In genomic region chr3:9768376-9768775, GRCh38 we compare ENCODE assay signal across 16 cellular contexts. TPM values are rescaled to one million over a fixed set of nuclear protein-coding genes. Genes with fewer than 3 reads are reported as not detected.
DNase-seq lines count a peak whose midpoint lies in the region; ATAC-seq and TF ChIP-seq lines count a peak whose summit lies in the region.
"Had no signal": no experiment of that assay in that cellular context is flagged by ENCODE, and none has a peak within 500 bp of the region (broad histone marks: within the 10 kb centered on the region; RNA-seq: fewer than 3 reads in every experiment).

No MANE protein-coding gene starts in this region.

- no peaks in the 10 kb centered on the region for H3K27me3 ChIP-seq in GM23248 (replicated peaks; ENCODE audit: insufficient read depth)
- H3K27me3 ChIP-seq in PC-3 (ENCODE audit: low read length) = no peaks in the 10 kb centered on the region
- H3K27me3 ChIP-seq in esophagus squamous epithelium = no peaks in the 10 kb centered on the region
- no peaks in the 10 kb centered on the region for H3K27me3 ChIP-seq in sigmoid colon

- H3K79me2 ChIP-seq in GM23248 (ENCODE audit: insufficient read depth) (peaks cover 14% of the 10 kb centered on the region), PC-3 (ENCODE audit: low read length) (peaks cover 18% of the 10 kb centered on the region)

- H3K27ac ChIP-seq in GM23248 = no peak overlapping the region
- H3K27ac ChIP-seq in PC-3 (ENCODE audit: low read length) = no peak overlapping the region
- H3K27ac ChIP-seq in esophagus squamous epithelium = peak overlapping the region; percentile 22 to 90 (median 89)
- peak overlapping the region; percentile 85 to 89 (median 87) for H3K27ac ChIP-seq in sigmoid colon

- H3K9me2 ChIP-seq in GM23248 (ENCODE audit: insufficient read depth) (no peaks in the 10 kb centered on the region), PC-3 (replicated peaks; ENCODE audit: low read length) (no peaks in the 10 kb centered on the region)

- no peak overlapping the region for H3K4me2 ChIP-seq in GM23248 (ENCODE audit: unreplicated experiment)
- peak overlapping the region; percentile 88 for H3K4me2 ChIP-seq in PC-3 (ENCODE audit: low read length)

- intact Hi-C loops in PC-3 (cut with micrococcal nuclease) (loop anchor here (2.0 kb wide), 1 partner anchor 14 kb away; no protein-coding TSS in a partner anchor), esophagus squamous epithelium (cut with DNase I) (no loop called here), sigmoid colon (cut with DNase I) (loop anchor here (2.0 kb wide), 1 partner anchor 18 kb away; no protein-coding TSS in a partner anchor)

- H3K9ac ChIP-seq in GM23248 (peak overlapping the region; percentile 83; the same call in 1 of the 2 replicates), PC-3 (ENCODE audit: low read length) (no peak overlapping the region)

- no TSS peak for BruUV-seq in PC-3 (replicated peaks; lab: Mats Ljungman, UMichigan)

- TF ChIP-seq POLR2A in esophagus squamous epithelium (IDR thresholded peaks at IDR 0.05) (no peak), sigmoid colon (IDR thresholded peaks at IDR 0.05) (no peak)

- POLR2A ChIA-PET in PC-3 (lab: Charles Lee; ENCODE audit: unreplicated experiment) = no interaction called here

- CTCF ChIA-PET in PC-3 (lab: Charles Lee) = no interaction called here

- no peak for TF ChIP-seq CTCF in PC-3 (conservative IDR thresholded peaks at IDR 0.05; ENCODE audit: low read depth, low read length)
- no peak for TF ChIP-seq CTCF in esophagus squamous epithelium (IDR thresholded peaks at IDR 0.05)
- TF ChIP-seq CTCF in sigmoid colon (IDR thresholded peaks at IDR 0.05) = no peak

- H3K36me3 ChIP-seq in GM23248 (ENCODE audit: low read depth) (no peaks in the 10 kb centered on the region), PC-3 (ENCODE audit: low read depth, low read length) (no peaks in the 10 kb centered on the region; the same call in 1 of the 2 replicates), esophagus squamous epithelium (peaks cover 0 to 12% (median 4%) of the 10 kb centered on the region in 3 donors), sigmoid colon (peaks cover 0 to 15% (median 0%) of the 10 kb centered on the region in 4 donors)

- ATAC-seq in PC-3 (no peak), GM19328 (IDR thresholded peaks at IDR 0.05; ENCODE audit: unreplicated experiment) (no peak)

- H3K4me3 ChIP-seq in GM23248 (no peak overlapping the region), PC-3 (ENCODE audit: low read length) (0 out of 2 replicates have a peak overlapping the region, but pooled peaks have one; percentile 80), esophagus squamous epithelium (peak overlapping the region in 1 of 4 donors; percentile 78), sigmoid colon (peak overlapping the region in 1 of 4 donors; percentile 74)

- H3K9me3 ChIP-seq in GM23248 (ENCODE audit: low read depth) (no peaks in the 10 kb centered on the region), PC-3 (ENCODE audit: low read length) (no peaks in the 10 kb centered on the region), esophagus squamous epithelium (no peaks in the 10 kb centered on the region), sigmoid colon (no peaks in the 10 kb centered on the region)
- H3K9me3 ChIP-seq: Caco-2 had no signal

- H3F3A ChIP-seq in GM23248 (ENCODE audit: insufficient read depth) (no peaks in the 10 kb centered on the region), PC-3 (ENCODE audit: low read length, unreplicated experiment) (no peaks in the 10 kb centered on the region)

- H4K20me1 ChIP-seq in GM23248 (ENCODE audit: insufficient read depth) = no peaks in the 10 kb centered on the region
- H4K20me1 ChIP-seq in PC-3 (ENCODE audit: low read length) = no peaks in the 10 kb centered on the region

- in situ Hi-C loops in GM23248 (cut with MboI) = no loop called here

- DNase-seq in GM23248 (no peak), PC-3 (no peak), esophagus squamous epithelium (lab: John Stamatoyannopoulos, UW) (no peak), sigmoid colon (no peak), NCI-H1417 treated with DMSO at 0.1 percent for 48 hours (lab: John Stamatoyannopoulos, UW) (no peak)
- no peak for DNase-seq in activated CD4-positive, CD25-positive, alpha-beta regulatory T cell (lab: John Stamatoyannopoulos, UW)
- DNase-seq: activated CD4-positive, alpha-beta T cell treated with anti-CD3 and anti-CD28 coated beads, Interleukin-2, amount 10 ng/mL, durations not matched to agents 7 days and 5 days; activated naive CD4-positive, alpha-beta T cell treated with anti-CD3 and anti-CD28 coated beads, Interleukin-2, amount 50 U/mL, for 16 hours; Caco-2; hippocampal formation; NCI-H2171; posterior cingulate gyrus; stimulated activated CD4-positive, alpha-beta T cell treated with anti-CD3 and anti-CD28 coated beads, Interleukin-4, amount 100 ng/mL, for 1 hour; substantia nigra; SW 1271 had no signal

- TF ChIP-seq EP300 in sigmoid colon (IDR thresholded peaks at IDR 0.05) = no peak

- H3K4me1 ChIP-seq in GM23248 (ENCODE audit: insufficient read depth) (no peaks in the 10 kb centered on the region), PC-3 (ENCODE audit: insufficient read depth, low read length) (peaks cover 25% of the 10 kb centered on the region), esophagus squamous epithelium (peaks cover 19 to 45% (median 32%) of the 10 kb centered on the region in 3 donors), sigmoid colon (peaks cover 0 to 40% (median 32%) of the 10 kb centered on the region in 4 donors)

- H2AFZ ChIP-seq in GM23248 (no peak overlapping the region), PC-3 (ENCODE audit: low read length) (no peak overlapping the region)

- WGBS in GM23248 (ENCODE audit: low coverage in 1 of 2, low lambda C conversion rate in 2 of 2, missing lambda C conversion rate in 2 of 2), 2 experiments = 25 to 49% methylated on average over 2 of the region's 2 CpGs
- 70% methylated on average over 1 of the region's 2 CpGs; no CpG with 5 or more reads in 1 of the 2 donors for WGBS in esophagus squamous epithelium, 2 donors
- 79% methylated on average over 2 of the region's 2 CpGs for WGBS in sigmoid colon, 2 donors

RNA-seq across cellular contexts. Expression of gene CAMK1, which starts 1.4 kb away (rescaled TPM):
- total RNA-seq in GM23248 (2014; rRNA removed; shearing (Covaris generic)) = 26.9 and 30.6 TPM in 2 replicates
- polyA plus RNA-seq in GM23248 (2016; fragmentation: Nextera tagmentation; extraction: Ambion mirVana) (27.7 and 28.3 TPM in 2 replicates), sigmoid colon (10 to 100 TPM; 14.0 to 21.6 (median 19.7) TPM)
- total RNA-seq in PC-3 (2014; rRNA removed) (36.6 and 53.2 TPM in 2 replicates), esophagus squamous epithelium (10 to 100 TPM in 2 of 4 donors, 1 to 10 TPM in 2; 2.9 to 19.6 (median 7.6) TPM), sigmoid colon (10 to 100 TPM; 45.7 to 57.8 (median 56.5) TPM)

RNA-seq across cellular contexts. Expression of gene OGG1, which starts 18.6 kb away (rescaled TPM):
- 18.0 and 36.5 TPM in 2 replicates for total RNA-seq in GM23248 (2014; rRNA removed; shearing (Covaris generic))
- polyA plus RNA-seq in GM23248 (2016; fragmentation: Nextera tagmentation; extraction: Ambion mirVana) (23.0 and 24.6 TPM in 2 replicates), sigmoid colon (10 to 100 TPM; 15.6 to 23.6 (median 16.9) TPM)
- total RNA-seq in PC-3 (2014; rRNA removed) (38.7 and 47.3 TPM in 2 replicates), esophagus squamous epithelium (10 to 100 TPM in 2 of 4 donors, 1 to 10 TPM in 2; 9.5 to 20.6 (median 10.5) TPM), sigmoid colon (10 to 100 TPM; 22.5 to 34.6 (median 31.4) TPM)

RNA-seq across cellular contexts. Expression of gene TADA3, which starts 23.9 kb away (rescaled TPM):
- total RNA-seq in GM23248 (2014; rRNA removed; shearing (Covaris generic)) = 131 and 135 TPM in 2 replicates
- polyA plus RNA-seq in GM23248 (2016; fragmentation: Nextera tagmentation; extraction: Ambion mirVana) = 85.1 and 87.7 TPM in 2 replicates
- 85.4 and 85.9 TPM in 2 replicates for total RNA-seq in PC-3 (2014; rRNA removed)
- 10 to 100 TPM; 34.7 to 54.4 (median 44.8) TPM for total RNA-seq in esophagus squamous epithelium
- 10 to 100 TPM; 53.2 to 72.9 (median 67.6) TPM for total RNA-seq in sigmoid colon
- polyA plus RNA-seq in sigmoid colon = 10 to 100 TPM; 52.2 to 87.1 (median 78.4) TPM

RNA-seq across cellular contexts. Expression of gene ARPC4, which starts 24.5 kb away (rescaled TPM):
- total RNA-seq in GM23248 (2014; rRNA removed; shearing (Covaris generic)) = 315 and 325 TPM in 2 replicates
- 182 and 190 TPM in 2 replicates for polyA plus RNA-seq in GM23248 (2016; fragmentation: Nextera tagmentation; extraction: Ambion mirVana)
- total RNA-seq in PC-3 (2014; rRNA removed) = 131 and 223 TPM in 2 replicates
- total RNA-seq in esophagus squamous epithelium = 100 to 1,000 TPM; 125 to 244 (median 167) TPM
- 100 to 1,000 TPM in 3 of 4 donors, 10 to 100 TPM in 1; 75.6 to 150 (median 128) TPM for total RNA-seq in sigmoid colon
- polyA plus RNA-seq in sigmoid colon = 100 to 1,000 TPM; 190 to 240 (median 211) TPM

RNA-seq across cellular contexts. Expression of gene BRPF1, which starts 36.8 kb away (rescaled TPM):
- total RNA-seq in GM23248 (2014; rRNA removed; shearing (Covaris generic)) = 16.3 and 18.3 TPM in 2 replicates
- 7.3 and 10.4 TPM in 2 replicates for polyA plus RNA-seq in GM23248 (2016; fragmentation: Nextera tagmentation; extraction: Ambion mirVana)
- 27.0 and 29.8 TPM in 2 replicates for total RNA-seq in PC-3 (2014; rRNA removed)
- total RNA-seq in esophagus squamous epithelium = 10 to 100 TPM in 3 of 4 donors, 1 to 10 TPM in 1; 9.8 to 18.3 (median 15.4) TPM
- total RNA-seq in sigmoid colon = 10 to 100 TPM; 12.6 to 18.6 (median 13.9) TPM
- 10 to 100 TPM in 1 of 3 donors, 1 to 10 TPM in 2; 3.5 to 12.0 (median 4.2) TPM for polyA plus RNA-seq in sigmoid colon

Comparison
In these comparisons a context has a peak if more than half of its experiments do, and no peak if none do; other contexts are left out.
1. H3K27ac ChIP-seq: peak in esophagus squamous epithelium (4 of 4) and sigmoid colon (4 of 4); none in GM23248 (single experiment) and PC-3 (single experiment).